In genomic region chr17:7261377-7262191, GRCh38 we compare ENCODE assay signal across 8 cellular contexts. TPM values are rescaled to one million over a fixed set of nuclear protein-coding genes. Genes with fewer than 3 reads are reported as not detected.
DNase-seq lines count a peak whose midpoint lies in the region; ATAC-seq and TF ChIP-seq lines count a peak whose summit lies in the region.

No MANE protein-coding gene starts in this region.

- no peaks in the 10 kb centered on the region for H3K9me2 ChIP-seq in OCI-LY1 (ENCODE audit: low read depth, low read length)

- no peaks in the 10 kb centered on the region for H4K20me1 ChIP-seq in OCI-LY1 (ENCODE audit: insufficient read depth, low read length)

- no peak overlapping the region for H3K27ac ChIP-seq in OCI-LY1 (ENCODE audit: low read depth, low read length, poor library complexity, severe bottlenecking)
- no peak overlapping the region for H3K27ac ChIP-seq in ectodermal cell (ENCODE audit: insufficient read depth, low read depth, low read length, poor library complexity, severe bottlenecking)
- H3K27ac ChIP-seq in aorta (ENCODE audit: low read depth in 1 of 2, low read length in 2 of 2): no peak overlapping the region

- no peaks in the 10 kb centered on the region for H3K9me3 ChIP-seq in BE2C
- H3K9me3 ChIP-seq in OCI-LY1 (ENCODE audit: low read length): no peaks in the 10 kb centered on the region
- H3K9me3 ChIP-seq in ectodermal cell (ENCODE audit: control insufficient read depth, low read length): no peaks in the 10 kb centered on the region
- no peaks in the 10 kb centered on the region for H3K9me3 ChIP-seq in mucosa of descending colon
- H3K9me3 ChIP-seq in aorta (ENCODE audit: control insufficient read depth, low read length): no peaks in the 10 kb centered on the region

- H3K4me3 ChIP-seq in BE2C (ENCODE audit: low read depth, low read length): peak overlapping the region; percentile 46
- peak overlapping the region; percentile 38 for H3K4me3 ChIP-seq in OCI-LY1 (ENCODE audit: low read depth, low read length, poor library complexity, severe bottlenecking)
- H3K4me3 ChIP-seq in ectodermal cell (ENCODE audit: insufficient read depth, low read depth, low read length): peak overlapping the region; percentile 33
- peak overlapping the region; percentile 67 for H3K4me3 ChIP-seq in mucosa of descending colon
- no peak overlapping the region for H3K4me3 ChIP-seq in aorta (ENCODE audit: low read length in 2 of 2)

- WGBS in ectodermal cell, 2 experiments: 7 to 9% methylated on average over 72 of the region's 72 CpGs
- WGBS in aorta, 2 donors: 6 to 7% methylated on average over 51 to 72 of the region's 72 CpGs

- H3K36me3 ChIP-seq in BE2C: no peaks in the 10 kb centered on the region
- H3K36me3 ChIP-seq in OCI-LY1 (ENCODE audit: insufficient read depth, low read length): peaks cover 19% of the 10 kb centered on the region
- peaks cover 3% of the 10 kb centered on the region for H3K36me3 ChIP-seq in ectodermal cell (ENCODE audit: control insufficient read depth, insufficient read depth, low read length)
- H3K36me3 ChIP-seq in mucosa of descending colon (ENCODE audit: low read depth): no peaks in the 10 kb centered on the region
- peaks cover 0 to 4% of the 10 kb centered on the region in 2 donors for H3K36me3 ChIP-seq in aorta (ENCODE audit: control insufficient read depth in 1 of 2, insufficient read depth in 2 of 2, low read length in 1 of 2)

- no peak for TF ChIP-seq CTCF in BE2C (IDR thresholded peaks at IDR 0.05; ENCODE audit: low read depth, low read length)
- no peak for TF ChIP-seq CTCF in OCI-LY1 (IDR thresholded peaks at IDR 0.05; ENCODE audit: low read length)
- no peak for TF ChIP-seq CTCF in mucosa of descending colon (IDR thresholded peaks at IDR 0.05)

- H3K4me2 ChIP-seq in OCI-LY1 (ENCODE audit: low read length): peak overlapping the region; percentile 48

- H3K79me2 ChIP-seq in OCI-LY1 (ENCODE audit: insufficient read depth, low read length): no peaks in the 10 kb centered on the region

- peaks cover 5% of the 10 kb centered on the region; the same call in 1 of the 2 replicates for H3K27me3 ChIP-seq in BE2C
- peaks cover 7% of the 10 kb centered on the region; the same call in 1 of the 2 replicates for H3K27me3 ChIP-seq in OCI-LY1 (ENCODE audit: insufficient read depth, low read length)
- peaks cover 50% of the 10 kb centered on the region for H3K27me3 ChIP-seq in ectodermal cell (ENCODE audit: control insufficient read depth, insufficient read depth, low read length, poor library complexity, severe bottlenecking)
- H3K27me3 ChIP-seq in aorta (ENCODE audit: control insufficient read depth in 1 of 2, insufficient read depth in 2 of 2, low read length in 1 of 2): peaks cover 0 to 3% of the 10 kb centered on the region in 2 donors

- H2AFZ ChIP-seq in OCI-LY1 (ENCODE audit: low read length): no peak overlapping the region

- no peak for DNase-seq in BE2C
- DNase-seq in mucosa of descending colon: peak; percentile 30 to 65 (median 62)
- DNase-seq in aorta: no peak
- no peak for DNase-seq in NOMO-1 treated with dmso at 0.1 percent for 144 hours (lab: John Stamatoyannopoulos, UW; ENCODE audit: unreplicated experiment)
- no peak for DNase-seq in SKM-1 treated with dmso at 0.1 percent for 144 hours (lab: John Stamatoyannopoulos, UW; ENCODE audit: unreplicated experiment)

- H3K9ac ChIP-seq in OCI-LY1 (ENCODE audit: low read length): peak overlapping the region; percentile 2; the same call in 1 of the 2 replicates

- ATAC-seq in mucosa of descending colon (no peak), aorta (ENCODE audit: low FRiP score) (peak; percentile 15), GM19455 (IDR thresholded peaks at IDR 0.05; ENCODE audit: unreplicated experiment) (no peak)

- H3K4me1 ChIP-seq in BE2C (no peaks in the 10 kb centered on the region), OCI-LY1 (ENCODE audit: insufficient read depth, low read length, severe bottlenecking) (peaks cover 17% of the 10 kb centered on the region), ectodermal cell (ENCODE audit: control insufficient read depth, insufficient read depth, low read length) (peaks cover 9% of the 10 kb centered on the region), mucosa of descending colon (ENCODE audit: low read depth) (peaks cover 33% of the 10 kb centered on the region), aorta (ENCODE audit: control insufficient read depth in 1 of 2, insufficient read depth in 2 of 2, low read length in 2 of 2) (no peaks in the 10 kb centered on the region)

- H3F3A ChIP-seq in OCI-LY1 (ENCODE audit: insufficient read depth, low read length): no peaks in the 10 kb centered on the region

- intact Hi-C loops in mucosa of descending colon (cut with DNase I, micrococcal nuclease): no loop called here
- intact Hi-C loops in aorta (cut with DNase I): no loop called here

RNA-seq across cellular contexts. Expression of gene CLDN7, which starts 0.7 kb away (rescaled TPM):
- polyA plus RNA-seq in BE2C (2012; ENCODE audit: insufficient read depth, insufficient read length, low read depth): 1.6 TPM
- polyA plus RNA-seq in ectodermal cell (2013, experiment 1 of 4): 0.28 TPM
- 0.96 TPM for polyA plus RNA-seq in ectodermal cell (2013, experiment 2 of 4)
- polyA plus RNA-seq in ectodermal cell (2013, experiment 3 of 4): 0.64 TPM
- polyA plus RNA-seq in ectodermal cell (2013, experiment 4 of 4): 0.77 TPM
- total RNA-seq in mucosa of descending colon (1,000 to 10,000 TPM in 1 of 3 donors, 100 to 1,000 TPM in 2; 586 to 1,244 (median 934) TPM), aorta (1 to 10 TPM; 3.3 to 9.9 TPM)
- 10 to 100 TPM in 1 of 2 donors, 1 to 10 TPM in 1; 1.1 to 37.6 TPM for polyA plus RNA-seq in aorta

RNA-seq across cellular contexts. Expression of gene ELP5, which starts 9.6 kb away (rescaled TPM):
- polyA plus RNA-seq in BE2C (2012; ENCODE audit: insufficient read depth, insufficient read length, low read depth): 129 TPM
- polyA plus RNA-seq in ectodermal cell (2013, experiment 1 of 4): 81.5 TPM
- 74.1 TPM for polyA plus RNA-seq in ectodermal cell (2013, experiment 2 of 4)
- 62.5 TPM for polyA plus RNA-seq in ectodermal cell (2013, experiment 3 of 4)
- 69.5 TPM for polyA plus RNA-seq in ectodermal cell (2013, experiment 4 of 4)
- total RNA-seq in mucosa of descending colon (10 to 100 TPM; 34.9 to 45.6 (median 42.2) TPM), aorta (10 to 100 TPM; 26.6 to 31.0 TPM)
- 10 to 100 TPM; 26.7 to 51.1 TPM for polyA plus RNA-seq in aorta

RNA-seq across cellular contexts. Expression of gene CTDNEP1, which starts 10.1 kb away (rescaled TPM):
- polyA plus RNA-seq in BE2C (2012; ENCODE audit: insufficient read depth, insufficient read length, low read depth): 136 TPM
- polyA plus RNA-seq in ectodermal cell (2013, experiment 1 of 4): 145 TPM
- 143 TPM for polyA plus RNA-seq in ectodermal cell (2013, experiment 2 of 4)
- 125 TPM for polyA plus RNA-seq in ectodermal cell (2013, experiment 3 of 4)
- 134 TPM for polyA plus RNA-seq in ectodermal cell (2013, experiment 4 of 4)
- total RNA-seq in mucosa of descending colon (100 to 1,000 TPM; 117 to 123 (median 117) TPM), aorta (100 to 1,000 TPM in 1 of 2 donors, 10 to 100 TPM in 1; 92.9 to 105 TPM)
- polyA plus RNA-seq in aorta: 100 to 1,000 TPM; 112 to 113 TPM

RNA-seq across cellular contexts. Expression of gene GABARAP, which starts 19.3 kb away (rescaled TPM):
- polyA plus RNA-seq in BE2C (2012; ENCODE audit: insufficient read depth, insufficient read length, low read depth): 101 TPM
- polyA plus RNA-seq in ectodermal cell (2013, experiment 1 of 4): 564 TPM
- 562 TPM for polyA plus RNA-seq in ectodermal cell (2013, experiment 2 of 4)
- 520 TPM for polyA plus RNA-seq in ectodermal cell (2013, experiment 3 of 4)
- polyA plus RNA-seq in ectodermal cell (2013, experiment 4 of 4): 589 TPM
- total RNA-seq in mucosa of descending colon (100 to 1,000 TPM; 424 to 499 (median 484) TPM), aorta (100 to 1,000 TPM; 405 to 430 TPM)
- 100 to 1,000 TPM; 801 to 895 TPM for polyA plus RNA-seq in aorta

RNA-seq across cellular contexts. Expression of gene SLC2A4, which starts 19.9 kb away (rescaled TPM):
- polyA plus RNA-seq in BE2C (2012; ENCODE audit: insufficient read depth, insufficient read length, low read depth): not detected
- 3.4 TPM for polyA plus RNA-seq in ectodermal cell (2013, experiment 1 of 4)
- polyA plus RNA-seq in ectodermal cell (2013, experiment 2 of 4): 4.0 TPM
- 2.8 TPM for polyA plus RNA-seq in ectodermal cell (2013, experiment 3 of 4)
- 2.8 TPM for polyA plus RNA-seq in ectodermal cell (2013, experiment 4 of 4)
- 10 to 100 TPM in 1 of 3 donors, 1 to 10 TPM in 2; 5.3 to 78.2 (median 6.1) TPM for total RNA-seq in mucosa of descending colon
- 1 to 10 TPM; 2.5 to 3.9 TPM for total RNA-seq in aorta
- 1 to 10 TPM in 1 of 2 donors, under 1 TPM in 1; 0.63 to 1.6 TPM for polyA plus RNA-seq in aorta

Comparison
In these comparisons a context has a peak if more than half of its experiments do, and no peak if none do; other contexts are left out.
1. DNase-seq: peak in mucosa of descending colon (3 of 3); none in BE2C (single experiment), aorta (0 of 2), NOMO-1 treated with dmso at 0.1 percent for 144 hours (single experiment) and SKM-1 treated with dmso at 0.1 percent for 144 hours (single experiment).
2. H3K4me3 ChIP-seq: peak in BE2C (single experiment), OCI-LY1 (single experiment), ectodermal cell (single experiment) and mucosa of descending colon (single experiment); none in aorta (0 of 2).
3. RNA of gene CLDN7, which starts 0.7 kb away (total RNA-seq): 586 to 1,244 TPM in mucosa of descending colon; 3.3 to 9.9 TPM in aorta; every median in the first group is over 10 times any median in the second.